ENCODE assay signal across 14 cellular contexts in genomic region chr15:67937153-67937761, GRCh38.
A peak's percentile ranks its signal among the peaks of the same experiment; 100 is the strongest.
DNase-seq lines count a peak whose midpoint lies in the region; ATAC-seq and TF ChIP-seq lines count a peak whose summit lies in the region.
"Had no signal": no experiment of that assay in that cellular context is flagged by ENCODE, and none has a peak within 500 bp of the region (broad histone marks: within the 10 kb centered on the region; RNA-seq: fewer than 3 reads in every experiment).

No MANE protein-coding gene starts in this region.

- no peaks in the 10 kb centered on the region for H3K9me2 ChIP-seq in SK-N-SH

- CTCF ChIA-PET in SK-N-SH (lab: Yijun Ruan, JAX) (interaction anchor here (0.9 to 1.1 kb wide), 2 partner anchors 45 to 218 kb away, joined by 3 read pairs; no protein-coding TSS in a partner anchor), Panc1 (lab: Charles Lee) (no interaction called here)

- H3K4me1 ChIP-seq in SK-N-SH (ENCODE audit: control insufficient read depth in 1 of 2, insufficient read depth in 2 of 2, low read depth in 1 of 2, low read length in 1 of 2) (peaks cover 0 to 4% of the 10 kb centered on the region in 2 experiments; a peak in 1 of 4 replicates), Panc1 (ENCODE audit: control insufficient read depth, insufficient read depth, low read length) (peaks cover 24% of the 10 kb centered on the region), right cardiac atrium (ENCODE audit: control insufficient read depth, insufficient read depth, low read length) (no peaks in the 10 kb centered on the region), ascending aorta (no peaks in the 10 kb centered on the region)

- no peak for DNase-seq in SK-N-SH
- no peak for DNase-seq in Panc1 (ENCODE audit: low read depth, low spot score)
- DNase-seq in right cardiac atrium = no peak
- no peak for DNase-seq in SKM-1 treated with dmso at 0.1 percent for 144 hours (lab: John Stamatoyannopoulos, UW; ENCODE audit: unreplicated experiment)
- DNase-seq in retina = no peak
- DNase-seq in ascending aorta (ENCODE audit: low spot score in 2 of 2) = no peak
- DNase-seq in SKM-1 (lab: John Stamatoyannopoulos, UW; ENCODE audit: unreplicated experiment) = no peak
- DNase-seq: NCI-H1092 treated with DMSO at 0.1 percent for 48 hours; NCI-H345; stimulated activated CD4-positive, alpha-beta T cell treated with anti-CD3 and anti-CD28 coated beads, Interleukin-4, amount 100 ng/mL, for 1 hour; stimulated activated CD8-positive, alpha-beta memory T cell treated with anti-CD3 and anti-CD28 coated beads, Interleukin-4, amount 100 ng/mL, for 48 hours; SW 1271 had no signal

- TF ChIP-seq EP300 in SK-N-SH (IDR thresholded peaks at IDR 0.05; ENCODE audit: borderline replicate concordance in 1 of 2, low read depth in 1 of 2, low read length in 1 of 2) = no peak

- H3K27ac ChIP-seq in SK-N-SH (ENCODE audit: low read depth in 2 of 2, low read length in 1 of 2) (no peak overlapping the region), Panc1 (ENCODE audit: low read length) (peak overlapping the region; percentile 73; the same call in 1 of the 2 replicates), right cardiac atrium (ENCODE audit: low read length) (no peak overlapping the region), ascending aorta (no peak overlapping the region)

- ATAC-seq in SK-N-SH treated with all-trans-retinoic acid at 6 μM for 48 hours = peak; percentile 35; the same call in 1 of the 3 replicates
- peak; percentile 71 for ATAC-seq in Panc1
- peak; percentile 32 to 51 for ATAC-seq in right cardiac atrium
- ATAC-seq: activated T-helper 17 cell treated with anti-CD3 and anti-CD28 coated beads, Interleukin-2, amount 50 U/mL, for 72 hours had no signal

- no peaks in the 10 kb centered on the region for H3F3A ChIP-seq in SK-N-SH (replicated peaks; ENCODE audit: insufficient read depth)

- intact Hi-C loops in Panc1 (cut with micrococcal nuclease; ENCODE audit: unreplicated experiment) = no loop called here
- intact Hi-C loops in right cardiac atrium (cut with DNase I) = no loop called here
- intact Hi-C loops in ascending aorta (cut with DNase I) = no loop called here

- H3K9me3 ChIP-seq in SK-N-SH (no peaks in the 10 kb centered on the region), Panc1 (ENCODE audit: control insufficient read depth, insufficient read depth, low read depth, low read length) (no peaks in the 10 kb centered on the region), right cardiac atrium (ENCODE audit: control insufficient read depth, low read length) (no peaks in the 10 kb centered on the region), ascending aorta (no peaks in the 10 kb centered on the region)

- WGBS in SK-N-SH (ENCODE audit: low lambda C conversion rate) = 73% methylated on average over 2 of the region's 3 CpGs
- 89% methylated on average over 3 of the region's 3 CpGs for WGBS in right cardiac atrium

- H3K36me3 ChIP-seq in SK-N-SH (replicated peaks in 1 of 2; ENCODE audit: control insufficient read depth in 1 of 2, insufficient read depth in 2 of 2, low read length in 1 of 2) (no peaks in the 10 kb centered on the region), Panc1 (ENCODE audit: control insufficient read depth, insufficient read depth, low read length) (no peaks in the 10 kb centered on the region), ascending aorta (no peaks in the 10 kb centered on the region)

- no peak overlapping the region for H3K4me2 ChIP-seq in SK-N-SH

- no peaks in the 10 kb centered on the region for H3K79me2 ChIP-seq in SK-N-SH (ENCODE audit: insufficient read depth)

- BruUV-seq in Panc1 (replicated peaks; lab: Mats Ljungman, UMichigan) = no TSS peak

- POLR2A ChIA-PET in SK-N-SH (lab: Yijun Ruan, JAX) = no interaction called here
- POLR2A ChIA-PET in Panc1 (lab: Charles Lee) = no interaction called here

- in situ Hi-C loops in Panc1 (cut with HindIII; ENCODE audit: low pct_unique_long_range_greater_than_20kb, low sequenced_read_pairs) = no loop called here

- no peak for TF ChIP-seq RAD21 in SK-N-SH (IDR thresholded peaks at IDR 0.05; ENCODE audit: low read length)

- no peaks in the 10 kb centered on the region for H4K20me1 ChIP-seq in SK-N-SH (ENCODE audit: insufficient read depth)

- no peak overlapping the region for H3K4me3 ChIP-seq in SK-N-SH (ENCODE audit: low read depth in 2 of 2, low read length in 1 of 2)
- no peak overlapping the region for H3K4me3 ChIP-seq in Panc1 (ENCODE audit: low read depth in 2 of 2, low read length in 2 of 2)
- no peak overlapping the region for H3K4me3 ChIP-seq in right cardiac atrium (ENCODE audit: low read length)
- no peak overlapping the region for H3K4me3 ChIP-seq in ascending aorta

- no peak overlapping the region for H2AFZ ChIP-seq in SK-N-SH (ENCODE audit: low read depth)

- no peak overlapping the region for H3K9ac ChIP-seq in SK-N-SH

- no peaks in the 10 kb centered on the region for H3K27me3 ChIP-seq in SK-N-SH (ENCODE audit: insufficient read depth)
- H3K27me3 ChIP-seq in Panc1 (ENCODE audit: control insufficient read depth, insufficient read depth, low read length) = no peaks in the 10 kb centered on the region
- H3K27me3 ChIP-seq in right cardiac atrium (ENCODE audit: control insufficient read depth, insufficient read depth) = no peaks in the 10 kb centered on the region
- H3K27me3 ChIP-seq in ascending aorta = no peaks in the 10 kb centered on the region

- TF ChIP-seq CTCF in SK-N-SH (IDR thresholded peaks at IDR 0.05) (no peak), Panc1 (IDR thresholded peaks at IDR 0.05) (no peak), ascending aorta (IDR thresholded peaks at IDR 0.05) (no peak)

TF ChIP-seq in SK-N-SH treated with all-trans-retinoic acid at 6 μM for 48 hours, 23 proteins besides CTCF, POLR2A, EP300 and RAD21 (continues in another document):
- TF ChIP-seq RARB (CRISPR knock-in tag; IDR thresholded peaks at IDR 0.05) (no peak), ZNF565 (CRISPR knock-in tag; conservative IDR thresholded peaks at IDR 0.05; ENCODE audit: low read depth) (no peak), TCF4 (CRISPR knock-in tag; IDR thresholded peaks at IDR 0.05; ENCODE audit: borderline replicate concordance) (no peak), CSRNP3 (CRISPR knock-in tag; IDR thresholded peaks at IDR 0.05) (no peak), CREB5 (CRISPR knock-in tag; IDR thresholded peaks at IDR 0.05; ENCODE audit: low read depth) (no peak)

TF ChIP-seq in SK-N-SH, 30 proteins besides CTCF, POLR2A, EP300 and RAD21:
- TF ChIP-seq TEAD4 (IDR thresholded peaks at IDR 0.05; ENCODE audit: borderline replicate concordance, insufficient read depth) = no peak
- no peak for TF ChIP-seq NRF1 (IDR thresholded peaks at IDR 0.05; ENCODE audit: low read depth, low read length)
- TF ChIP-seq USF1 (IDR thresholded peaks at IDR 0.05; ENCODE audit: borderline replicate concordance, low read depth) = no peak
- TF ChIP-seq CHD2 (IDR thresholded peaks at IDR 0.05; ENCODE audit: low read length, partially characterized antibody) = no peak
- TF ChIP-seq FOXJ3 (CRISPR knock-in tag; IDR thresholded peaks at IDR 0.05) = no peak
- no peak for TF ChIP-seq ZBTB33 (IDR thresholded peaks at IDR 0.05; ENCODE audit: borderline replicate concordance, low read depth)
- TF ChIP-seq USF2 (IDR thresholded peaks at IDR 0.05; ENCODE audit: borderline replicate concordance, low read depth, low read length) = no peak
- no peak for TF ChIP-seq RCOR1 (IDR thresholded peaks at IDR 0.05; ENCODE audit: low read length)
- no peak for TF ChIP-seq TAF1 (IDR thresholded peaks at IDR 0.05; ENCODE audit: borderline replicate concordance, low read depth, low read length)
- TF ChIP-seq MXI1 (IDR thresholded peaks at IDR 0.05; ENCODE audit: low read depth, low read length) = no peak
